In the genomic region with DNA sequence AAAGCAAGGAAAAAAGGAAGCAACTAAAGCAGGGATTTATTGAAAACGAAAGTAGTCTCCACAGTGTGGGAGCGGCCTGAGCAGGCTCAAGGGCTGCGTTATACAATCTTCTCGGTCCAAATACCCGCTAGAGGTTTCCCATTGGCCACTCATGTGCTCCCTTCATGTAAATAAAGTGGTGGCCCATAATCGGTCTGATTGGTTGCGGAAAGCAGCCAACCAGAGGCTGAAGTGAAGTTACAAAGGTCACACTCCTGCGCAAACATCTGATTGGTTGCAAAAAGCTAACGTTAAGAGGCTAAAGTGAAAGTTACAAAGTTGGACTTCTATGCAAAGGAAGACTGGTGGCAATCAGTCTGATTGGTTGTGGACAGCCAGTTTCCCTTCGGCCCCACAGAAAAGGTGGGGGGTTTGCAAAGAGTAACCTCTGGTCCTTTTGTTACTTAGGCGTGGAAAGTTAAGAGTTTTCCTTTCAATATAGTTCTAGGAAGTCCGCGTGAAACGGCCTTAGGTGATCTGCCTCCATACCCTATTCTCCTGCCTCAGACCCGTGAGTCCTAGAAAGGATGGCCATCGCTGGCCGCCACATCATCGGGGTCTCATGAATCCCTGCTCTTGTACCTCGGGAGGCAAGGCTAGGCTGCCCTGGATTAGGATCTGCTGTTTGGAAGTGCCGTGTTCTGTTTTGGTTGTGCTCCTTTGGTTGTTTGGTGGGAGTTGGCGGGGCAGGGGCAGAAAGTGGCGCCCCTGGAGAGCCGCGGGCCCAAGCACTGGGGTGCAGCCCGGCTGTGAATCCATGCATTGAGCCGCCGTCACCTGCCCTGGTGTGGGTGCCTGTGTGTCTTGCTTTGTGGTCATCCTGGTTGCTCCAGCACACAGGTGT, we compare ENCODE assay signal across 8 cellular contexts.
A peak's percentile ranks its signal among the peaks of the same experiment; 100 is the strongest.
DNase-seq lines count a peak whose midpoint lies in the region; ATAC-seq lines count a peak whose summit lies in the region.

No MANE protein-coding gene starts in this region.

- peaks cover 4% of the 10 kb centered on the region for H3K27me3 Mint-ChIP-seq in central memory CD8-positive, alpha-beta T cell
- peaks cover 8% of the 10 kb centered on the region for H3K27me3 Mint-ChIP-seq in stimulated activated naive CD8-positive, alpha-beta T cell treated with anti-CD3 and anti-CD28 coated beads, Interleukin-15, amount 100 ng/mL, for 72 hours

- peak; percentile 74 for ATAC-seq in GM19035 (IDR thresholded peaks at IDR 0.05; ENCODE audit: unreplicated experiment)
- peak; percentile 67 for ATAC-seq in HG03565 (IDR thresholded peaks at IDR 0.05; ENCODE audit: unreplicated experiment)
- ATAC-seq in central memory CD8-positive, alpha-beta T cell (replicated peaks; ENCODE audit: extremely low read depth, poor library complexity, severe bottlenecking) = peak; percentile 88
- ATAC-seq in stimulated activated naive CD8-positive, alpha-beta T cell treated with anti-CD3 and anti-CD28 coated beads, Interleukin-15, amount 100 ng/mL, for 72 hours = peak; percentile 84

- DNase-seq in 8988T (peak; percentile 72), T1000 (lab: John Stamatoyannopoulos, UW) (peak; percentile 47), midbrain (lab: John Stamatoyannopoulos, UW) (peak; percentile 31), ecto neural progenitor cell (ENCODE audit: low spot score) (no peak)
- peak; percentile 33 to 63 for DNase-seq in central memory CD8-positive, alpha-beta T cell (ENCODE audit: low spot score in 2 of 2)
- DNase-seq in stimulated activated naive CD8-positive, alpha-beta T cell treated with anti-CD3 and anti-CD28 coated beads, Interleukin-15, amount 100 ng/mL, for 72 hours = peak; percentile 70 to 83

- peak overlapping the region; percentile 95 for H3K4me3 Mint-ChIP-seq in central memory CD8-positive, alpha-beta T cell
- H3K4me3 Mint-ChIP-seq in stimulated activated naive CD8-positive, alpha-beta T cell treated with anti-CD3 and anti-CD28 coated beads, Interleukin-15, amount 100 ng/mL, for 72 hours = peak overlapping the region; percentile 95 to 98

- peaks cover 2% of the 10 kb centered on the region for H3K9me3 Mint-ChIP-seq in central memory CD8-positive, alpha-beta T cell
- peaks cover 0 to 2% of the 10 kb centered on the region in 2 donors for H3K9me3 Mint-ChIP-seq in stimulated activated naive CD8-positive, alpha-beta T cell treated with anti-CD3 and anti-CD28 coated beads, Interleukin-15, amount 100 ng/mL, for 72 hours

- peaks cover 33% of the 10 kb centered on the region for H3K4me1 Mint-ChIP-seq in central memory CD8-positive, alpha-beta T cell
- peaks cover 37% of the 10 kb centered on the region for H3K4me1 Mint-ChIP-seq in stimulated activated naive CD8-positive, alpha-beta T cell treated with anti-CD3 and anti-CD28 coated beads, Interleukin-15, amount 100 ng/mL, for 72 hours

- H3K36me3 Mint-ChIP-seq in central memory CD8-positive, alpha-beta T cell (ENCODE audit: insufficient read depth) = peaks cover 15% of the 10 kb centered on the region

- H3K27ac Mint-ChIP-seq in central memory CD8-positive, alpha-beta T cell (ENCODE audit: low read depth) = peak overlapping the region; percentile 96
- H3K27ac Mint-ChIP-seq in stimulated activated naive CD8-positive, alpha-beta T cell treated with anti-CD3 and anti-CD28 coated beads, Interleukin-15, amount 100 ng/mL, for 72 hours = peak overlapping the region; percentile 97 to 99
